In the genomic region with DNA sequence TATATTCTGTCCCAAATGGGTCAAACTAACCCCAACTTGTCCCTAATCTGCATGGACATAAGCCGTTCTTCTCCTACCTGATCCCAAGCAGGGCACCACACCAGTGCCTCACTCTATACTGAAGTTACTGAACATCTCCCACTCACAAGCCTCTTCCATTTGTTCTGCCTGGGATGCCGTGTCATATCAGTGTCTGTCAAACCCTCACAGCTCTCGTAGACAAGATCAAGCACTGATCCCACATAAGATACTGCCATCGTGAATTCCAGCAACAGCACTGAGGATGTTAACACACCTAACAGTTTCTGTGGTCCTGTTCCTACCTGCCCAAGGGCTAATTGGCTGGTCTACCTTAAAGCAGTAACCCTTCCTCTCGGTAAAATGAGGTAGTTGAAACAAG, we compare ENCODE assay signal across 18 cellular contexts.
DNase-seq lines count a peak whose midpoint lies in the region; ATAC-seq and TF ChIP-seq lines count a peak whose summit lies in the region.
"Had no signal": no experiment of that assay in that cellular context is flagged by ENCODE, and none has a peak within 500 bp of the region (broad histone marks: within the 10 kb centered on the region; RNA-seq: fewer than 3 reads in every experiment).

No MANE protein-coding gene starts in this region.

- H3K36me3 Mint-ChIP-seq in MCF 10A (ENCODE audit: insufficient read depth, unreplicated experiment) (peaks cover 41% of the 10 kb centered on the region), chondrocyte (ENCODE audit: low read depth) (peaks cover 10% of the 10 kb centered on the region)
- H3K36me3 Mint-ChIP-seq: CD8-positive, alpha-beta T cell had no signal

- no TSS peak for BruUV-seq in MCF 10A (replicated peaks; lab: Mats Ljungman, UMichigan)

- no peak for DNase-seq in MCF 10A (ENCODE audit: unreplicated experiment)
- no peak for DNase-seq in breast epithelium (ENCODE audit: low spot score in 2 of 2)
- DNase-seq in chondrocyte (ENCODE audit: low spot score): no peak
- no peak for DNase-seq in neuronal stem cell (ENCODE audit: low spot score)
- no peak for DNase-seq in upper lobe of left lung
- no peak for DNase-seq in prostate gland (ENCODE audit: low spot score)
- DNase-seq: CD8-positive, alpha-beta T cell; COR-L47; DMS153; DMS79 treated with DMSO at 0.1 percent for 48 hours; EL; GF-D8; GOT3; H9 had no signal

- no peaks in the 10 kb centered on the region for H3K9me3 Mint-ChIP-seq in MCF 10A (ENCODE audit: unreplicated experiment)
- H3K9me3 Mint-ChIP-seq in chondrocyte (ENCODE audit: low read depth): no peaks in the 10 kb centered on the region

- H3K27ac ChIP-seq in breast epithelium: peak overlapping the region in 1 of 2 donors; percentile 28
- H3K27ac ChIP-seq in neuronal stem cell (replicated peaks; ENCODE audit: low read length): no peak overlapping the region
- H3K27ac ChIP-seq in upper lobe of left lung: peak overlapping the region in 3 of 4 donors; percentile 50 to 79 (median 77)
- H3K27ac ChIP-seq in prostate gland: no peak overlapping the region
- H3K27ac ChIP-seq: 22Rv1 had no signal

- POLR2A ChIA-PET in MCF 10A (lab: Yijun Ruan, JAX): interaction anchor here (0.8 kb wide), 1 partner anchor 22 kb away, joined by 3 read pairs; no protein-coding TSS in a partner anchor

- H3K27me3 Mint-ChIP-seq in MCF 10A (ENCODE audit: insufficient read depth, unreplicated experiment) (no peaks in the 10 kb centered on the region), chondrocyte (ENCODE audit: low read depth) (no peaks in the 10 kb centered on the region)

- H2AFZ ChIP-seq in neuronal stem cell (ENCODE audit: low read length): no peak overlapping the region

- intact Hi-C loops in MCF 10A (cut with micrococcal nuclease) (loop anchor here (5.0 kb wide), 1 partner anchor 160 kb away; the partner anchor contains the start of gene APBB2), breast epithelium (cut with DNase I; ENCODE audit: low total_unique reads) (no loop called here), prostate gland (cut with DNase I) (no loop called here)

- H3K4me1 ChIP-seq in breast epithelium (no peaks in the 10 kb centered on the region), neuronal stem cell (ENCODE audit: control insufficient read depth in 2 of 2, insufficient read depth in 1 of 2, low read depth in 1 of 2, low read length in 2 of 2) (peaks cover 0 to 2% of the 10 kb centered on the region in 2 donors), upper lobe of left lung (peaks cover 7 to 19% (median 12%) of the 10 kb centered on the region in 4 donors), prostate gland (replicated peaks) (no peaks in the 10 kb centered on the region)

- H2BK120ac ChIP-seq in neuronal stem cell (ENCODE audit: low read depth, low read length): no peak overlapping the region

- H4K91ac ChIP-seq in neuronal stem cell (ENCODE audit: low read depth, low read length, poor library complexity): no peak overlapping the region

- H3K4me2 ChIP-seq in neuronal stem cell (ENCODE audit: insufficient read depth, low read length, poor library complexity, severe bottlenecking): no peak overlapping the region

- no peaks in the 10 kb centered on the region for H3K79me1 ChIP-seq in neuronal stem cell (ENCODE audit: low read depth, low read length)

- H3K4me3 Mint-ChIP-seq in MCF 10A (ENCODE audit: unreplicated experiment) (no peak overlapping the region), chondrocyte (ENCODE audit: unreplicated experiment) (no peak overlapping the region)
- H3K4me3 Mint-ChIP-seq: CD14-positive monocyte; CD8-positive, alpha-beta T cell; H9 had no signal

- TF ChIP-seq EP300 in upper lobe of left lung (IDR thresholded peaks at IDR 0.05): no peak

- no peak overlapping the region for H3K14ac ChIP-seq in neuronal stem cell (ENCODE audit: low read length)

- no peak overlapping the region for H3K9ac ChIP-seq in neuronal stem cell (ENCODE audit: low read depth, low read length, poor library complexity)

- H4K8ac ChIP-seq in neuronal stem cell (ENCODE audit: low read depth, low read length): peak overlapping the region; percentile 20

- no peak overlapping the region for H2BK12ac ChIP-seq in neuronal stem cell (ENCODE audit: low read length)

- H3K4me3 ChIP-seq in breast epithelium (no peak overlapping the region), neuronal stem cell (ENCODE audit: low read length in 2 of 2) (peak overlapping the region in 1 of 2 donors; percentile 59), upper lobe of left lung (no peak overlapping the region), prostate gland (no peak overlapping the region)

- WGBS in neuronal stem cell (ENCODE audit: extremely low coverage in 2 of 2, insufficient read length in 2 of 2, insufficient replicate concordance in 1 of 2), 2 donors: no CpG with 5 or more reads among the region's 5 CpGs
- WGBS in upper lobe of left lung, 2 donors: 88 to 91% methylated on average over 5 of the region's 5 CpGs
- WGBS in prostate gland: 83% methylated on average over 5 of the region's 5 CpGs

- H3K4me1 Mint-ChIP-seq in MCF 10A (ENCODE audit: insufficient read depth, unreplicated experiment): peaks cover 28% of the 10 kb centered on the region
- H3K4me1 Mint-ChIP-seq in chondrocyte (ENCODE audit: low read depth): peaks cover 39% of the 10 kb centered on the region

- no peak overlapping the region for H2AK5ac ChIP-seq in neuronal stem cell (ENCODE audit: low read depth, low read length)

- H3K9me3 ChIP-seq in breast epithelium: no peaks in the 10 kb centered on the region
- no peaks in the 10 kb centered on the region for H3K9me3 ChIP-seq in neuronal stem cell (replicated peaks in 1 of 2; ENCODE audit: control insufficient read depth in 2 of 2, insufficient read depth in 1 of 2, low read depth in 1 of 2, low read length in 2 of 2)
- no peaks in the 10 kb centered on the region for H3K9me3 ChIP-seq in upper lobe of left lung
- no peaks in the 10 kb centered on the region for H3K9me3 ChIP-seq in prostate gland

- H3K4ac ChIP-seq in neuronal stem cell (ENCODE audit: low read length): no peak overlapping the region

- ATAC-seq in upper lobe of left lung (ENCODE audit: low FRiP score in 2 of 2) (no peak), HG03039 (IDR thresholded peaks at IDR 0.05; ENCODE audit: unreplicated experiment) (no peak)
- ATAC-seq: CD8-positive, alpha-beta T cell; HepG2 had no signal

- H3K27ac Mint-ChIP-seq in MCF 10A (ENCODE audit: low read depth, unreplicated experiment): peak overlapping the region; percentile 58
- H3K27ac Mint-ChIP-seq in chondrocyte (ENCODE audit: unreplicated experiment): peak overlapping the region; percentile 42
- H3K27ac Mint-ChIP-seq: CD14-positive monocyte; CD8-positive, alpha-beta T cell; H9 had no signal

- H3K36me3 ChIP-seq in breast epithelium (no peaks in the 10 kb centered on the region), neuronal stem cell (replicated peaks in 1 of 2; ENCODE audit: control insufficient read depth in 2 of 2, insufficient read depth in 2 of 2, low read length in 2 of 2) (no peaks in the 10 kb centered on the region), upper lobe of left lung (no peaks in the 10 kb centered on the region), prostate gland (no peaks in the 10 kb centered on the region)

- TF ChIP-seq POLR2A in breast epithelium (IDR thresholded peaks at IDR 0.05): no peak
- no peak for TF ChIP-seq POLR2A in upper lobe of left lung (IDR thresholded peaks at IDR 0.05)
- TF ChIP-seq POLR2A in prostate gland (IDR thresholded peaks at IDR 0.05): no peak

- no peak for TF ChIP-seq CTCF in MCF 10A (IDR thresholded peaks at IDR 0.05; ENCODE audit: unreplicated experiment)
- TF ChIP-seq CTCF in breast epithelium (IDR thresholded peaks at IDR 0.05): no peak
- no peak for TF ChIP-seq CTCF in chondrocyte (IDR thresholded peaks at IDR 0.05)
- TF ChIP-seq CTCF in upper lobe of left lung (IDR thresholded peaks at IDR 0.05): no peak
- TF ChIP-seq CTCF in prostate gland (IDR thresholded peaks at IDR 0.05): no peak

- no peak overlapping the region for H2BK15ac ChIP-seq in neuronal stem cell (ENCODE audit: low read length)

- H2BK5ac ChIP-seq in neuronal stem cell (ENCODE audit: low read length): no peak overlapping the region

- H3K27me3 ChIP-seq in breast epithelium: no peaks in the 10 kb centered on the region
- H3K27me3 ChIP-seq in neuronal stem cell (ENCODE audit: control insufficient read depth in 3 of 3, insufficient read depth in 3 of 3, low read depth in 1 of 3, low read length in 3 of 3): peaks cover 0 to 2% (median 0%) of the 10 kb centered on the region in 3 experiments
- H3K27me3 ChIP-seq in upper lobe of left lung: no peaks in the 10 kb centered on the region
- no peaks in the 10 kb centered on the region for H3K27me3 ChIP-seq in prostate gland (replicated peaks; ENCODE audit: insufficient read depth)

- no peak overlapping the region for H3K18ac ChIP-seq in neuronal stem cell (ENCODE audit: low read length)

- CTCF ChIA-PET in MCF 10A (lab: Yijun Ruan, JAX): interaction anchor here (1.2 kb wide), 2 partner anchors 19 to 161 kb away, joined by 3 to 4 read pairs; no protein-coding TSS in a partner anchor

- H3K23ac ChIP-seq in neuronal stem cell (ENCODE audit: low read depth, low read length, poor library complexity): no peak overlapping the region

Comparison
In these comparisons a context has a peak if more than half of its experiments do, and no peak if none do; other contexts are left out.
1. H3K27ac ChIP-seq: peak in upper lobe of left lung (3 of 4); none in neuronal stem cell (single experiment) and prostate gland (0 of 2).